ENCODE assay signal across 1 cellular context in the genomic region with DNA sequence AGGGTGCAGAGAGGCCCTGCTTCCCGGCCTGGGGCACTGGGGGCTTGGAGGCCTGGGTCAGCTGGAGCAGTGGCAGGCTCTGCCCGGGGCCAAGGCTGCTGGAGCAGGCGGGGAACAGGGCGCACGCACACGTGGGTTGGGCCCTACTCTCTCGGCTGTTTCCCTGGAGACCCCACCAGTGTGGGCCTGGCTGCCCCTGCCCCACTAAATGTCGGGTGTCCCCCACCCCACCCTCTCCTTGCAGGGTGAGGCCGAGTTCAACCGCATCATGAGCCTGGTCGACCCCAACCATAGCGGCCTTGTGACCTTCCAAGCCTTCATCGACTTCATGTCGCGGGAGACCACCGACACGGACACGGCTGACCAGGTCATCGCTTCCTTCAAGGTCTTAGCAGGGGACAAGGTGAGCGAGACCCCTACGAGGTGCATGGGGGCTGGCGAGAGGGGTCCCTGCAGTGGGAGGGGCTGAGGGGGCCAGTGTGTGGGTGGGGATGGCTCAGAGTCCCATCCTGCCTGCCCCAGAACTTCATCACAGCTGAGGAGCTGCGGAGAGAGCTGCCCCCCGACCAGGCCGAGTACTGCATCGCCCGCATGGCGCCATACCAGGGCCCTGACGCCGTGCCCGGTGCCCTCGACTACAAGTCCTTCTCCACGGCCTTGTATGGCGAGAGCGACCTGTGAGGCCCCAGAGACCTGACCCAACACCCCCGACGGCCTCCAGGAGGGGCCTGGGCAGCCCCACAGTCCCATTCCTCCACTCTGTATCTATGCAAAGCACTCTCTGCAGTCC.
TF ChIP-seq lines count a peak whose summit lies in the region.

No MANE protein-coding gene starts in this region.

TF ChIP-seq in IMR-90, 13 proteins besides CTCF, POLR2A, EP300 and RAD21:
- TF ChIP-seq RCOR1 (IDR thresholded peaks at IDR 0.05; ENCODE audit: insufficient replicate concordance, low read length) (no peak), MXI1 (IDR thresholded peaks at IDR 0.05; ENCODE audit: borderline replicate concordance, low read depth, low read length) (no peak), NFE2L2 (IDR thresholded peaks at IDR 0.05; ENCODE audit: low read depth, low read length) (no peak), FOS (IDR thresholded peaks at IDR 0.05; ENCODE audit: low read depth, low read length) (no peak), CHD1 (IDR thresholded peaks at IDR 0.05; ENCODE audit: low read depth, low read length) (no peak), SMC3 (IDR thresholded peaks at IDR 0.05; ENCODE audit: low read depth, low read length) (no peak), RFX5 (IDR thresholded peaks at IDR 0.05; ENCODE audit: low read depth, low read length) (no peak), CEBPB (IDR thresholded peaks at IDR 0.05; ENCODE audit: low read depth, low read length) (no peak), MAFK (IDR thresholded peaks at IDR 0.05; ENCODE audit: low read depth, low read length) (no peak), MAZ (IDR thresholded peaks at IDR 0.05; ENCODE audit: borderline replicate concordance, low read depth, low read length) (no peak), BHLHE40 (IDR thresholded peaks at IDR 0.05; ENCODE audit: low read depth, low read length) (no peak)
- TF ChIP-seq, protein P1, sequence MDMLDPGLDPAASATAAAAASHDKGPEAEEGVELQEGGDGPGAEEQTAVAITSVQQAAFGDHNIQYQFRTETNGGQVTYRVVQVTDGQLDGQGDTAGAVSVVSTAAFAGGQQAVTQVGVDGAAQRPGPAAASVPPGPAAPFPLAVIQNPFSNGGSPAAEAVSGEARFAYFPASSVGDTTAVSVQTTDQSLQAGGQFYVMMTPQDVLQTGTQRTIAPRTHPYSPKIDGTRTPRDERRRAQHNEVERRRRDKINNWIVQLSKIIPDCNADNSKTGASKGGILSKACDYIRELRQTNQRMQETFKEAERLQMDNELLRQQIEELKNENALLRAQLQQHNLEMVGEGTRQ (IDR thresholded peaks at IDR 0.05; ENCODE audit: low read depth, low read length): no peak
- TF ChIP-seq, protein P2, sequence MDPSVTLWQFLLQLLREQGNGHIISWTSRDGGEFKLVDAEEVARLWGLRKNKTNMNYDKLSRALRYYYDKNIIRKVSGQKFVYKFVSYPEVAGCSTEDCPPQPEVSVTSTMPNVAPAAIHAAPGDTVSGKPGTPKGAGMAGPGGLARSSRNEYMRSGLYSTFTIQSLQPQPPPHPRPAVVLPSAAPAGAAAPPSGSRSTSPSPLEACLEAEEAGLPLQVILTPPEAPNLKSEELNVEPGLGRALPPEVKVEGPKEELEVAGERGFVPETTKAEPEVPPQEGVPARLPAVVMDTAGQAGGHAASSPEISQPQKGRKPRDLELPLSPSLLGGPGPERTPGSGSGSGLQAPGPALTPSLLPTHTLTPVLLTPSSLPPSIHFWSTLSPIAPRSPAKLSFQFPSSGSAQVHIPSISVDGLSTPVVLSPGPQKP (IDR thresholded peaks at IDR 0.05; ENCODE audit: borderline replicate concordance, low read depth, low read length): no peak
